Comparison of ENCODE assay signal across 10 cellular contexts in the genomic region with DNA sequence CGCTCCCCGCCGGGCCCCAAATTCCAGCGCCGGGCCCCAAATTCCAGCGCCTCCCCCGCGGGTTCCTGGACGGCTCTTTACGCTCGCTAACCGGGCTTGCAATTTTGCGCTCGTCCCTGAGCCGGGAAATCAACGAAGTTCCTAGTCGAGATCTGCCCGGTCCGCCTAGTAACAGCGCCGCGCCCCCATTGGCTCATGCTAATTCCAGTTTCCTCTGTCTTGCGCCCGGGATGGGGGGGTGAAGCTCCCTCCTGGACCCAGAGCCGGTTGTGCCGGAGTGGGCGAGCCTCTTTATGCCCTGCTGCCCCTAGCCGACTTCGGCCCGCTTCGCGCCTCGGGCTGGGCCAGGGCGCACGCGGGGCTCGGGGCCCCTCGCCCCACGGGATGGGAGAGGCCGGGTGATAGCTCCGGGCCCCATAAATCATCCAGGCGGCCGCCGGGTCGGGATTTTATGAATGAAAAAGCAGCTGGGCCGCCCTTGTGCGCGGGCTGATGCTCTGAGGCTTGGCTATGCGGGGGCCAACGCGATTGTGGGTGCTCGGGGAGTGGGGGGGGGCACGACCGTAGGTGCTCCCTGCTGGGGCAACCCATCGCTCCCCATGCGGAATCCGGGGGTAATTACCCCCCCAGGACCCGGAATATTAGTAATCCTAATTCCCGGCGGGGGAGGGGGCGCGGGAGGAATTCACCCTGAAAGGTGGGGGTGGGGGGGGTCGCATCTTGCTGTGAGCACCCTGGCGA. TPM values are rescaled to one million over a fixed set of nuclear protein-coding genes. Genes with fewer than 3 reads are reported as not detected.
DNase-seq lines count a peak whose midpoint lies in the region; ATAC-seq, FAIRE-seq and TF ChIP-seq lines count a peak whose summit lies in the region.
"Had no signal": no experiment of that assay in that cellular context is flagged by ENCODE, and none has a peak within 500 bp of the region (broad histone marks: within the 10 kb centered on the region; RNA-seq: fewer than 3 reads in every experiment).

No MANE protein-coding gene starts in this region.

- POLR2A ChIA-PET in H1 (lab: Charles Lee; ENCODE audit: partially characterized antibody): interaction anchor here (0.7 to 13.2 kb wide), 31 partner anchors 10 to 627 kb away, joined by 3 to 197 read pairs (median 3); a partner anchor contains a TSS

- no peak overlapping the region for H3K4ac ChIP-seq in H1 (replicated peaks; ENCODE audit: insufficient read length, low read depth, low read length)

- no peak overlapping the region for H2BK120ac ChIP-seq in H1 (replicated peaks; ENCODE audit: low read depth, low read length)

- 0 out of 2 replicates have a peak overlapping the region, but pooled peaks have one; percentile 84 for H2BK5ac ChIP-seq in H1 (ENCODE audit: low read depth, low read length)

- peak; percentile 47 for DNase-seq in NCI-H1436 (lab: John Stamatoyannopoulos, UW)
- DNase-seq in NCI-H1436 treated with DMSO at 0.1 percent for 48 hours (lab: John Stamatoyannopoulos, UW): no peak
- peak; percentile 52 for DNase-seq in Karpas-422
- DNase-seq in SJSA1 (ENCODE audit: low read depth in 1 of 2, low spot score in 2 of 2): peak; percentile 100
- peak; percentile 88 to 95 for DNase-seq in H1 (ENCODE audit: low read depth in 1 of 2, low spot score in 2 of 2)
- peak; percentile 93 to 96 (median 95) for DNase-seq in right lobe of liver
- no peak for DNase-seq in stimulated activated naive CD8-positive, alpha-beta T cell treated with anti-CD3 and anti-CD28 coated beads, Interleukin-15, amount 100 ng/mL, for 72 hours
- DNase-seq: DND-41 had no signal

- H3K36me3 ChIP-seq in Karpas-422 (ENCODE audit: insufficient read depth, low read length) (no peaks in the 10 kb centered on the region), SJSA1 (peaks cover 28% of the 10 kb centered on the region), H1 (ENCODE audit: control insufficient read depth in 2 of 4, insufficient read depth in 4 of 4, low read length in 3 of 4) (peaks cover 4 to 7% (median 5%) of the 10 kb centered on the region in 4 experiments; a peak in 4 of 8 replicates), right lobe of liver (no peaks in the 10 kb centered on the region)

- ATAC-seq in right lobe of liver (peak; percentile 61 to 71 (median 65)), GM21367 (IDR thresholded peaks at IDR 0.05; ENCODE audit: unreplicated experiment) (no peak)
- no peak for ATAC-seq in stimulated activated naive CD8-positive, alpha-beta T cell treated with anti-CD3 and anti-CD28 coated beads, Interleukin-15, amount 100 ng/mL, for 72 hours

- CTCF ChIA-PET in H1 (lab: Charles Lee; ENCODE audit: partially characterized antibody): interaction anchor here (0.9 to 1.1 kb wide), 3 partner anchors 345 to 538 kb away, joined by 3 to 5 read pairs (median 3); a partner anchor contains a TSS

- H3K4me1 ChIP-seq in Karpas-422 (ENCODE audit: low read length): peaks cover 18% of the 10 kb centered on the region
- peaks cover 47% of the 10 kb centered on the region for H3K4me1 ChIP-seq in SJSA1 (replicated peaks)
- peaks cover 4 to 22% (median 13%) of the 10 kb centered on the region in 4 experiments for H3K4me1 ChIP-seq in H1 (replicated peaks in 1 of 4; ENCODE audit: control insufficient read depth in 3 of 4, insufficient read depth in 4 of 4, low read length in 3 of 4)
- H3K4me1 ChIP-seq in right lobe of liver: peaks cover 0 to 59% (median 17%) of the 10 kb centered on the region in 4 donors

- no peak overlapping the region for H4K91ac ChIP-seq in H1 (replicated peaks; ENCODE audit: insufficient read length, low read length)

- peak in 1 of 2 experiments; percentile 53; a peak in 1 of 3 replicates for TF ChIP-seq EP300 in H1 (IDR thresholded peaks at IDR 0.05; ENCODE audit: borderline replicate concordance in 1 of 2, low read depth in 2 of 2, low read length in 2 of 2)

- 0 out of 2 replicates have a peak, but pooled peaks cover 2% of the 10 kb centered on the region for H3K79me1 ChIP-seq in H1 (ENCODE audit: low read depth, low read length)

- H3K14ac ChIP-seq in H1 (ENCODE audit: insufficient read length): no peak overlapping the region

- no peak overlapping the region for H3K27ac ChIP-seq in Karpas-422 (ENCODE audit: low read length)
- peak overlapping the region; percentile 85 for H3K27ac ChIP-seq in SJSA1
- peak overlapping the region; percentile 65; the same call in 1 of the 2 replicates for H3K27ac ChIP-seq in H1 (ENCODE audit: low read depth, low read length)
- H3K27ac ChIP-seq in right lobe of liver: peak overlapping the region in 2 of 3 donors; percentile 22 to 34

- peak overlapping the region; percentile 69 for H3K56ac ChIP-seq in H1 (replicated peaks; ENCODE audit: insufficient read length, low read depth, low read length)

- no peak overlapping the region for H2AK5ac ChIP-seq in H1 (ENCODE audit: low read depth, low read length)

- H3K9me3 Mint-ChIP-seq in stimulated activated naive CD8-positive, alpha-beta T cell treated with anti-CD3 and anti-CD28 coated beads, Interleukin-15, amount 100 ng/mL, for 72 hours: no peaks in the 10 kb centered on the region

- H4K8ac ChIP-seq in H1 (ENCODE audit: extremely low read depth, insufficient read depth, low read length): peak overlapping the region; percentile 96

- peaks cover 31% of the 10 kb centered on the region for H3K23me2 ChIP-seq in H1 (ENCODE audit: low read depth, low read length)

- H3K9me3 ChIP-seq in Karpas-422 (ENCODE audit: low read length) (no peaks in the 10 kb centered on the region), SJSA1 (replicated peaks) (peaks cover 13% of the 10 kb centered on the region), H1 (ENCODE audit: insufficient read depth in 2 of 2, low read depth in 1 of 2, low read length in 1 of 2) (no peaks in the 10 kb centered on the region), right lobe of liver (no peaks in the 10 kb centered on the region)

- H4K20me1 ChIP-seq in Karpas-422 (ENCODE audit: insufficient read depth, low read depth, low read length) (no peaks in the 10 kb centered on the region), H1 (replicated peaks in 1 of 2; ENCODE audit: control insufficient read depth in 1 of 2, insufficient read depth in 2 of 2, low read length in 2 of 2) (peaks cover 2 to 4% of the 10 kb centered on the region in 2 experiments)

- H3K4me2 ChIP-seq in Karpas-422 (ENCODE audit: low read depth, low read length, poor library complexity, severe bottlenecking) (no peak overlapping the region), H1 (ENCODE audit: insufficient read depth in 1 of 2, low read depth in 2 of 2, low read length in 2 of 2) (peak overlapping the region; percentile 80 to 92)

- peaks cover 81% of the 10 kb centered on the region for H3K27me3 Mint-ChIP-seq in stimulated activated naive CD8-positive, alpha-beta T cell treated with anti-CD3 and anti-CD28 coated beads, Interleukin-15, amount 100 ng/mL, for 72 hours

- H3K27me3 ChIP-seq in Karpas-422 (ENCODE audit: low read length): no peaks in the 10 kb centered on the region
- no peaks in the 10 kb centered on the region for H3K27me3 ChIP-seq in SJSA1 (replicated peaks)
- peaks cover 0 to 34% (median 22%) of the 10 kb centered on the region in 4 experiments; a peak in 5 of 7 replicates for H3K27me3 ChIP-seq in H1 (replicated peaks in 1 of 4; ENCODE audit: control insufficient read depth in 3 of 4, extremely low read depth in 1 of 4, insufficient read depth in 3 of 4, low read length in 3 of 4)
- no peaks in the 10 kb centered on the region for H3K27me3 ChIP-seq in right lobe of liver

- no peak overlapping the region for H2AFZ ChIP-seq in Karpas-422 (ENCODE audit: low read length)
- no peak overlapping the region for H2AFZ ChIP-seq in H1 (ENCODE audit: low read length)

- peak overlapping the region; percentile 96; the same call in 1 of the 2 replicates for H3K18ac ChIP-seq in H1 (ENCODE audit: extremely low read depth, low read length)

- H3K9ac ChIP-seq in Karpas-422 (ENCODE audit: low read length): no peak overlapping the region
- H3K9ac ChIP-seq in H1 (replicated peaks in 1 of 4; ENCODE audit: extremely low read depth in 1 of 4, low read depth in 3 of 4, low read length in 3 of 4): peak overlapping the region in 3 of 4 experiments; percentile 16 to 57 (median 44); a peak in 6 of 7 replicates

- 1% methylated on average over 35 of the region's 64 CpGs; no CpG with 5 or more reads in 1 of the 2 experiments for WGBS in H1 (ENCODE audit: extremely low coverage in 1 of 2, insufficient coverage in 1 of 2, insufficient read length in 1 of 2, insufficient replicate concordance in 2 of 2, low coverage in 1 of 2, low lambda C conversion rate in 2 of 2, missing lambda C conversion rate in 1 of 2), 2 experiments
- WGBS in right lobe of liver (ENCODE audit: insufficient coverage, low coverage, low lambda C conversion rate, missing lambda C conversion rate): under 1% methylated on average over 17 of the region's 64 CpGs

- no peak overlapping the region for H2BK15ac ChIP-seq in H1 (ENCODE audit: low read length)

- intact Hi-C loops in right lobe of liver (cut with DNase I): loop anchor here in 1 of 2 donors (5.0 kb wide), 1 partner anchor 342 kb away; no protein-coding TSS in a partner anchor

- peak in 1 of 2 experiments; percentile 87; a peak in 2 of 3 replicates for TF ChIP-seq POLR2A in H1 (IDR thresholded peaks at IDR 0.05; ENCODE audit: control extremely low read depth in 1 of 2, low read depth in 2 of 2, low read length in 2 of 2)
- TF ChIP-seq POLR2A in right lobe of liver (IDR thresholded peaks at IDR 0.05): peak; percentile 82

- H3K79me2 ChIP-seq in Karpas-422 (ENCODE audit: low read length) (no peaks in the 10 kb centered on the region), H1 (ENCODE audit: control insufficient read depth in 1 of 2, insufficient read depth in 2 of 2, low read length in 2 of 2) (peaks cover 0 to 18% of the 10 kb centered on the region in 2 experiments; a peak in 1 of 4 replicates)

- H3K27ac Mint-ChIP-seq in stimulated activated naive CD8-positive, alpha-beta T cell treated with anti-CD3 and anti-CD28 coated beads, Interleukin-15, amount 100 ng/mL, for 72 hours: no peak overlapping the region

- no peak; a peak in 1 of 4 replicates for TF ChIP-seq RAD21 in H1 (IDR thresholded peaks at IDR 0.05 in 1 of 2, conservative IDR thresholded peaks at IDR 0.05 in 1 of 2; ENCODE audit: low read depth in 2 of 2, low read length in 2 of 2)

- H3K23ac ChIP-seq in H1 (ENCODE audit: insufficient read length): no peak overlapping the region

- peak; percentile 60 for FAIRE-seq in H1 (lab: Jason Lieb, UNC)
- FAIRE-seq: colon had no signal

- H3K4me3 ChIP-seq in Karpas-422 (ENCODE audit: low read length) (no peak overlapping the region), SJSA1 (peak overlapping the region; percentile 95), H1 (ENCODE audit: extremely low read depth in 1 of 4, insufficient read depth in 2 of 4, low read depth in 3 of 4, low read length in 4 of 4) (peak overlapping the region; percentile 51 to 97 (median 52)), right lobe of liver (peak overlapping the region; percentile 42 to 49 (median 48))

- H4K5ac ChIP-seq in H1 (ENCODE audit: insufficient read length, low read depth, low read length): peak overlapping the region; percentile 80

- H3K9me2 ChIP-seq in Karpas-422 (replicated peaks; ENCODE audit: insufficient read depth, low read length): no peaks in the 10 kb centered on the region

- no peak overlapping the region for H2BK12ac ChIP-seq in H1 (ENCODE audit: low read depth, low read length)

- peaks cover 48% of the 10 kb centered on the region for H3K4me1 Mint-ChIP-seq in stimulated activated naive CD8-positive, alpha-beta T cell treated with anti-CD3 and anti-CD28 coated beads, Interleukin-15, amount 100 ng/mL, for 72 hours

- H3K4me3 Mint-ChIP-seq in stimulated activated naive CD8-positive, alpha-beta T cell treated with anti-CD3 and anti-CD28 coated beads, Interleukin-15, amount 100 ng/mL, for 72 hours: peak overlapping the region; percentile 19 to 63

- H2BK20ac ChIP-seq in H1 (ENCODE audit: low read length): no peak overlapping the region

- TF ChIP-seq CTCF in H1 (IDR thresholded peaks at IDR 0.05; ENCODE audit: control extremely low read depth in 1 of 3, insufficient read depth in 1 of 3, low read depth in 1 of 3, low read length in 3 of 3) (no peak), right lobe of liver (IDR thresholded peaks at IDR 0.05) (no peak)

RNA-seq across cellular contexts. Expression of a gene that starts 1.8 kb away (rescaled TPM):
- 0.54 and 4.3 TPM in 2 replicates for total RNA-seq in Karpas-422 (2014; rRNA removed; shearing (Covaris generic); ENCODE audit: low replicate concordance)
- total RNA-seq in SJSA1 (2014; rRNA removed; shearing (Covaris generic)): 579 and 793 TPM in 2 replicates
- 170 and 172 TPM in 2 replicates for total RNA-seq in H1 (2021; fragmentation: NEBNext Ultra II Directional; extraction: Animal tissue kit (Norgen Biotek cat#: 25700))
- 64.5 and 156 TPM in 2 replicates for polyA plus RNA-seq in H1 (2011; rRNA removed)
- 94.6 TPM for polyA plus RNA-seq in H1 (2011; cell fraction: cytosol; rRNA removed)
- 177 TPM for polyA plus RNA-seq in H1 (2011; cell fraction: nucleus; rRNA removed)
- 76.2 to 117 TPM (median 80.8 TPM) in 4 replicates for polyA plus RNA-seq in H1 (2012, experiment 1 of 2)
- polyA plus RNA-seq in H1 (2012, experiment 2 of 2): 26.6 TPM
- 53.6 TPM for polyA plus RNA-seq in H1 (2013, experiment 1 of 2)
- 50.3 TPM for polyA plus RNA-seq in H1 (2013, experiment 2 of 2)
- polyA minus RNA-seq in H1 (2011; rRNA and poly(A)+ RNA removed): 93.0 and 124 TPM in 2 replicates
- polyA minus RNA-seq in H1 (2011; cell fraction: cytosol; rRNA and poly(A)+ RNA removed): 168 TPM
- polyA minus RNA-seq in H1 (2011; cell fraction: nucleus; rRNA and poly(A)+ RNA removed): 217 TPM
- 100 to 1,000 TPM in 3 of 6 experiments, 10 to 100 TPM in 3; 67.0 to 283 (median 94.1) TPM for total RNA-seq in right lobe of liver

RNA-seq across cellular contexts. Expression of a gene that starts 36.0 kb away (rescaled TPM):
- 24.2 and 26.2 TPM in 2 replicates for total RNA-seq in Karpas-422 (2014; rRNA removed; shearing (Covaris generic); ENCODE audit: low replicate concordance)
- total RNA-seq in SJSA1 (2014; rRNA removed; shearing (Covaris generic)): 54.7 and 78.1 TPM in 2 replicates
- total RNA-seq in H1 (2021; fragmentation: NEBNext Ultra II Directional; extraction: Animal tissue kit (Norgen Biotek cat#: 25700)): 21.0 and 21.3 TPM in 2 replicates
- 15.4 and 25.5 TPM in 2 replicates for polyA plus RNA-seq in H1 (2011; rRNA removed)
- 23.2 TPM for polyA plus RNA-seq in H1 (2011; cell fraction: cytosol; rRNA removed)
- 27.7 TPM for polyA plus RNA-seq in H1 (2011; cell fraction: nucleus; rRNA removed)
- polyA plus RNA-seq in H1 (2012, experiment 1 of 2): 14.4 to 21.4 TPM (median 16.7 TPM) in 4 replicates
- polyA plus RNA-seq in H1 (2012, experiment 2 of 2): 8.5 TPM
- 13.6 TPM for polyA plus RNA-seq in H1 (2013, experiment 1 of 2)
- polyA plus RNA-seq in H1 (2013, experiment 2 of 2): 12.2 TPM
- 7.5 and 11.1 TPM in 2 replicates for polyA minus RNA-seq in H1 (2011; rRNA and poly(A)+ RNA removed)
- 5.7 TPM for polyA minus RNA-seq in H1 (2011; cell fraction: cytosol; rRNA and poly(A)+ RNA removed)
- 18.6 TPM for polyA minus RNA-seq in H1 (2011; cell fraction: nucleus; rRNA and poly(A)+ RNA removed)
- total RNA-seq in right lobe of liver: 1 to 10 TPM; 4.1 to 7.9 (median 5.6) TPM

Comparison
In these comparisons a context has a peak if more than half of its experiments do, and no peak if none do; other contexts are left out.
1. DNase-seq: peak in NCI-H1436 (single experiment), Karpas-422 (single experiment), SJSA1 (2 of 2), H1 (2 of 2) and right lobe of liver (3 of 3); none in NCI-H1436 treated with DMSO at 0.1 percent for 48 hours (single experiment) and stimulated activated naive CD8-positive, alpha-beta T cell treated with anti-CD3 and anti-CD28 coated beads, Interleukin-15, amount 100 ng/mL, for 72 hours (0 of 2).
2. ATAC-seq: peak in right lobe of liver (4 of 4); none in stimulated activated naive CD8-positive, alpha-beta T cell treated with anti-CD3 and anti-CD28 coated beads, Interleukin-15, amount 100 ng/mL, for 72 hours (single experiment) and GM21367 (single experiment).
3. RNA of a gene that starts 1.8 kb away (total RNA-seq): 579 to 793 TPM in SJSA1, 170 to 172 TPM in H1 and 67.0 to 283 TPM in right lobe of liver; 0.54 to 4.3 TPM in Karpas-422; every median in the first group is over 10 times any median in the second.